Comparison of ENCODE assay signal across 1 cellular context in genomic region chr10:11344550-11344949, GRCh38.
TF ChIP-seq lines count a peak whose summit lies in the region.

No MANE protein-coding gene starts in this region.

TF ChIP-seq in WTC11, 78 proteins besides CTCF, POLR2A, EP300 and RAD21 (continued from another document):
- TF ChIP-seq, protein P1, sequence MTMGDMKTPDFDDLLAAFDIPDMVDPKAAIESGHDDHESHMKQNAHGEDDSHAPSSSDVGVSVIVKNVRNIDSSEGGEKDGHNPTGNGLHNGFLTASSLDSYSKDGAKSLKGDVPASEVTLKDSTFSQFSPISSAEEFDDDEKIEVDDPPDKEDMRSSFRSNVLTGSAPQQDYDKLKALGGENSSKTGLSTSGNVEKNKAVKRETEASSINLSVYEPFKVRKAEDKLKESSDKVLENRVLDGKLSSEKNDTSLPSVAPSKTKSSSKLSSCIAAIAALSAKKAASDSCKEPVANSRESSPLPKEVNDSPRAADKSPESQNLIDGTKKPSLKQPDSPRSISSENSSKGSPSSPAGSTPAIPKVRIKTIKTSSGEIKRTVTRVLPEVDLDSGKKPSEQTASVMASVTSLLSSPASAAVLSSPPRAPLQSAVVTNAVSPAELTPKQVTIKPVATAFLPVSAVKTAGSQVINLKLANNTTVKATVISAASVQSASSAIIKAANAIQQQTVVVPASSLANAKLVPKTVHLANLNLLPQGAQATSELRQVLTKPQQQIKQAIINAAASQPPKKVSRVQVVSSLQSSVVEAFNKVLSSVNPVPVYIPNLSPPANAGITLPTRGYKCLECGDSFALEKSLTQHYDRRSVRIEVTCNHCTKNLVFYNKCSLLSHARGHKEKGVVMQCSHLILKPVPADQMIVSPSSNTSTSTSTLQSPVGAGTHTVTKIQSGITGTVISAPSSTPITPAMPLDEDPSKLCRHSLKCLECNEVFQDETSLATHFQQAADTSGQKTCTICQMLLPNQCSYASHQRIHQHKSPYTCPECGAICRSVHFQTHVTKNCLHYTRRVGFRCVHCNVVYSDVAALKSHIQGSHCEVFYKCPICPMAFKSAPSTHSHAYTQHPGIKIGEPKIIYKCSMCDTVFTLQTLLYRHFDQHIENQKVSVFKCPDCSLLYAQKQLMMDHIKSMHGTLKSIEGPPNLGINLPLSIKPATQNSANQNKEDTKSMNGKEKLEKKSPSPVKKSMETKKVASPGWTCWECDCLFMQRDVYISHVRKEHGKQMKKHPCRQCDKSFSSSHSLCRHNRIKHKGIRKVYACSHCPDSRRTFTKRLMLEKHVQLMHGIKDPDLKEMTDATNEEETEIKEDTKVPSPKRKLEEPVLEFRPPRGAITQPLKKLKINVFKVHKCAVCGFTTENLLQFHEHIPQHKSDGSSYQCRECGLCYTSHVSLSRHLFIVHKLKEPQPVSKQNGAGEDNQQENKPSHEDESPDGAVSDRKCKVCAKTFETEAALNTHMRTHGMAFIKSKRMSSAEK (CRISPR knock-in tag; IDR thresholded peaks at IDR 0.05; ENCODE audit: borderline replicate concordance) = no peak
- no peak for TF ChIP-seq SOX15 (CRISPR knock-in tag; IDR thresholded peaks at IDR 0.05)
- TF ChIP-seq MXD4 (CRISPR knock-in tag; IDR thresholded peaks at IDR 0.05; ENCODE audit: borderline replicate concordance) = no peak
